In genomic region chr10:74177140-74177677, GRCh38 we compare ENCODE assay signal across 8 cellular contexts. TPM values are rescaled to one million over a fixed set of nuclear protein-coding genes. Genes with fewer than 3 reads are reported as not detected.
DNase-seq lines count a peak whose midpoint lies in the region; ATAC-seq, FAIRE-seq and TF ChIP-seq lines count a peak whose summit lies in the region.

No MANE protein-coding gene starts in this region.

- ATAC-seq in pancreas = peak; percentile 37 to 61 (median 46)

- intact Hi-C loops in pancreas (cut with DNase I) = no loop called here

- H3K9me3 ChIP-seq in GM23248 (ENCODE audit: low read depth) (no peaks in the 10 kb centered on the region), pancreas (no peaks in the 10 kb centered on the region)

- FAIRE-seq in pancreas (lab: Jason Lieb, UNC) = no peak

- H4K20me1 ChIP-seq in GM23248 (ENCODE audit: insufficient read depth) = no peaks in the 10 kb centered on the region

- TF ChIP-seq CTCF in pancreas (IDR thresholded peaks at IDR 0.05) = no peak

- in situ Hi-C loops in GM23248 (cut with MboI) = no loop called here

- H3K9ac ChIP-seq in GM23248 = peak overlapping the region; percentile 98

- DNase-seq in Ammon's horn (ENCODE audit: low spot score) (peak; percentile 13), GM23248 (peak; percentile 86), NCI-H748 (lab: John Stamatoyannopoulos, UW; ENCODE audit: unreplicated experiment) (peak; percentile 19), germinal center (ENCODE audit: low spot score) (peak; percentile 18), pancreas (peak; percentile 38 to 71 (median 62)), NCI-H1048 (lab: John Stamatoyannopoulos, UW) (no peak)
- peak; percentile 37 for DNase-seq in activated T-helper 9 cell treated with anti-CD3 and anti-CD28 coated beads, Interleukin-2, amount 50 U/mL, for 16 hours (ENCODE audit: low read depth)

- peaks cover 41% of the 10 kb centered on the region for H3F3A ChIP-seq in GM23248 (ENCODE audit: insufficient read depth)

- H3K79me2 ChIP-seq in GM23248 (ENCODE audit: insufficient read depth) = peaks cover 54% of the 10 kb centered on the region

- H3K27ac ChIP-seq in GM23248 (peak overlapping the region; percentile 95), pancreas (peak overlapping the region; percentile 93 to 97 (median 94)), urinary bladder (ENCODE audit: low read depth) (peak overlapping the region; percentile 81)

- peaks cover 34% of the 10 kb centered on the region for H3K4me1 ChIP-seq in GM23248 (ENCODE audit: insufficient read depth)
- peaks cover 0 to 7% (median 4%) of the 10 kb centered on the region in 3 donors for H3K4me1 ChIP-seq in pancreas
- H3K4me1 ChIP-seq in urinary bladder (ENCODE audit: insufficient read depth) = no peaks in the 10 kb centered on the region

- peak overlapping the region; percentile 99 for H2AFZ ChIP-seq in GM23248

- 6 to 7% methylated on average over 13 of the region's 13 CpGs for WGBS in GM23248 (ENCODE audit: low coverage in 1 of 2, low lambda C conversion rate in 2 of 2, missing lambda C conversion rate in 2 of 2), 2 experiments
- 5 to 8% methylated on average over 8 to 13 of the region's 13 CpGs for WGBS in pancreas, 2 donors
- WGBS in urinary bladder = 15% methylated on average over 13 of the region's 13 CpGs

- H3K36me3 ChIP-seq in GM23248 (ENCODE audit: low read depth) = no peaks in the 10 kb centered on the region
- H3K36me3 ChIP-seq in pancreas = no peaks in the 10 kb centered on the region
- H3K36me3 ChIP-seq in urinary bladder (ENCODE audit: insufficient read depth) = no peaks in the 10 kb centered on the region

- H3K4me2 ChIP-seq in GM23248 (ENCODE audit: unreplicated experiment) = peak overlapping the region; percentile 94

- H3K9me2 ChIP-seq in GM23248 (ENCODE audit: insufficient read depth) = no peaks in the 10 kb centered on the region

- H3K4me3 ChIP-seq in GM23248 = peak overlapping the region; percentile 87
- H3K4me3 ChIP-seq in pancreas = peak overlapping the region; percentile 72 to 79 (median 76)
- peak overlapping the region; percentile 68 for H3K4me3 ChIP-seq in urinary bladder (ENCODE audit: low read depth, low read length)

- H3K27me3 ChIP-seq in GM23248 (replicated peaks; ENCODE audit: insufficient read depth) (no peaks in the 10 kb centered on the region), pancreas (no peaks in the 10 kb centered on the region)

RNA-seq across cellular contexts. Expression of gene ADK, which starts 26.2 kb away (rescaled TPM):
- total RNA-seq in GM23248 (2014; rRNA removed; shearing (Covaris generic)) = 29.3 and 43.7 TPM in 2 replicates
- polyA plus RNA-seq in GM23248 (2016; fragmentation: Nextera tagmentation; extraction: Ambion mirVana) = 72.5 and 75.1 TPM in 2 replicates
- total RNA-seq in pancreas = 10 to 100 TPM; 10.7 to 17.3 (median 15.2) TPM
- 10 to 100 TPM in 1 of 2 donors, 1 to 10 TPM in 1; 6.5 to 11.6 TPM for polyA plus RNA-seq in pancreas
- 42.8 TPM for total RNA-seq in urinary bladder
- polyA plus RNA-seq in urinary bladder = 14.2 TPM

RNA-seq across cellular contexts. Expression of gene AP3M1, which starts 26.6 kb away (rescaled TPM):
- 22.4 and 35.6 TPM in 2 replicates for total RNA-seq in GM23248 (2014; rRNA removed; shearing (Covaris generic))
- polyA plus RNA-seq in GM23248 (2016; fragmentation: Nextera tagmentation; extraction: Ambion mirVana) (29.1 and 33.4 TPM in 2 replicates), pancreas (1 to 10 TPM; 5.1 to 8.7 TPM), urinary bladder (28.5 TPM)
- total RNA-seq in pancreas (10 to 100 TPM; 10.3 to 21.2 (median 14.1) TPM), urinary bladder (34.7 TPM)
